In the genomic region with DNA sequence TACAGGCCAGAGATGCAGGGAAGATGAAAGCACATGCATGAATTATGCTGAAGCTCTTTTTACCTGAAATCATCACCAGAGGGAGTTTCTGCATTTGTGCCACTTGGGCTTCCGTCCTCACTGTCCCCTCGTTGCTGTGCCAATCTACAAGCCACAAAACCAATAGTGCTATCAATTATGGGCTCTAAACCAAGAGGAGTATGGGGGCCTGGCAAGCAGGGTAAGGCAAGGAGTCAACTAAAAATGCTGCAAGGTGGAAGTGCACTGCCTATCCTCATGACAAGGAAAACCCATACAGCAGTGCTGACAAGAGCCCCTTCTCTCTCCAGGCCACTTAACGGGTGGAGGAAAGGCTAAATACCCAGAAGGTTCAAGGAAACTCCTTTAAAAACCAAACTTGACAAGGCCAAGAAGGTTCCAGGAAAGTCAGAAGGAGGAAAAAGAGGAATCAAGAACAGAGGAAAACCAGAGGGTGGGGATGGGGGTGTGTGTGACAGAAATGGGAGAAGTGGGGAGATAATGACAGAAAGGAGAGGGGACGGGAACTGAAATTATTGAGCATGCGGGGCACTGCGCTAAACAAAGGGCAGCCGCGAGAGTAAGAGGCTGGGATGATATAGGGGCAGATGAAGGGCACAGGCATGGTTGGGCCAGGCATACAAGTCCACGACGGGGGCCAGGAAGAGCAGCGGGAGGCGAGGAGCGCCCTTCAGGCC, we compare ENCODE assay signal across 8 cellular contexts. TPM values are rescaled to one million over a fixed set of nuclear protein-coding genes. Genes with fewer than 3 reads are reported as not detected.
DNase-seq lines count a peak whose midpoint lies in the region; ATAC-seq lines count a peak whose summit lies in the region.

No MANE protein-coding gene starts in this region.

- peak; percentile 33 for DNase-seq in DMS79 treated with DMSO at 0.1 percent for 48 hours (lab: John Stamatoyannopoulos, UW)
- no peak for DNase-seq in H7
- DNase-seq in NOMO-1 treated with dmso at 0.1 percent for 144 hours (lab: John Stamatoyannopoulos, UW; ENCODE audit: unreplicated experiment): peak; percentile 62
- peak; percentile 38 for DNase-seq in activated effector memory CD4-positive, alpha-beta T cell treated with Interleukin-2 at 50 U/mL for 16 hours
- DNase-seq in germinal center (ENCODE audit: low spot score): peak; percentile 44
- peak; percentile 31 for DNase-seq in pons (ENCODE audit: low spot score)
- DNase-seq in OCI-M2 (lab: John Stamatoyannopoulos, UW; ENCODE audit: unreplicated experiment): no peak

- ATAC-seq in HG03520 (IDR thresholded peaks at IDR 0.05; ENCODE audit: unreplicated experiment): no peak

- no peaks in the 10 kb centered on the region for H3K27me3 ChIP-seq in H7 (ENCODE audit: control insufficient read depth, insufficient read depth, low read length)

- peak overlapping the region; percentile 80 for H3K4me3 ChIP-seq in H7 (ENCODE audit: insufficient read depth, low read depth, low read length)

- H3K36me3 ChIP-seq in H7 (replicated peaks; ENCODE audit: control insufficient read depth, insufficient read depth, low read length): peaks cover 11% of the 10 kb centered on the region

RNA-seq across cellular contexts. Expression of gene C17orf75, which starts 0.7 kb away (rescaled TPM):
- 52.4 and 73.0 TPM in 2 replicates for total RNA-seq in H7 (2014; rRNA removed; shearing (Covaris generic))

RNA-seq across cellular contexts. Expression of gene ZNF207, which starts 8.7 kb away (rescaled TPM):
- total RNA-seq in H7 (2014; rRNA removed; shearing (Covaris generic)): 132 and 135 TPM in 2 replicates

Comparison
In these comparisons a context has a peak if more than half of its experiments do, and no peak if none do; other contexts are left out.
1. DNase-seq: peak in DMS79 treated with DMSO at 0.1 percent for 48 hours (single experiment), NOMO-1 treated with dmso at 0.1 percent for 144 hours (single experiment), activated effector memory CD4-positive, alpha-beta T cell treated with Interleukin-2 at 50 U/mL for 16 hours (single experiment), germinal center (single experiment) and pons (single experiment); none in H7 (single experiment) and OCI-M2 (single experiment).